Comparison of ENCODE assay signal across 21 cellular contexts in the genomic region with DNA sequence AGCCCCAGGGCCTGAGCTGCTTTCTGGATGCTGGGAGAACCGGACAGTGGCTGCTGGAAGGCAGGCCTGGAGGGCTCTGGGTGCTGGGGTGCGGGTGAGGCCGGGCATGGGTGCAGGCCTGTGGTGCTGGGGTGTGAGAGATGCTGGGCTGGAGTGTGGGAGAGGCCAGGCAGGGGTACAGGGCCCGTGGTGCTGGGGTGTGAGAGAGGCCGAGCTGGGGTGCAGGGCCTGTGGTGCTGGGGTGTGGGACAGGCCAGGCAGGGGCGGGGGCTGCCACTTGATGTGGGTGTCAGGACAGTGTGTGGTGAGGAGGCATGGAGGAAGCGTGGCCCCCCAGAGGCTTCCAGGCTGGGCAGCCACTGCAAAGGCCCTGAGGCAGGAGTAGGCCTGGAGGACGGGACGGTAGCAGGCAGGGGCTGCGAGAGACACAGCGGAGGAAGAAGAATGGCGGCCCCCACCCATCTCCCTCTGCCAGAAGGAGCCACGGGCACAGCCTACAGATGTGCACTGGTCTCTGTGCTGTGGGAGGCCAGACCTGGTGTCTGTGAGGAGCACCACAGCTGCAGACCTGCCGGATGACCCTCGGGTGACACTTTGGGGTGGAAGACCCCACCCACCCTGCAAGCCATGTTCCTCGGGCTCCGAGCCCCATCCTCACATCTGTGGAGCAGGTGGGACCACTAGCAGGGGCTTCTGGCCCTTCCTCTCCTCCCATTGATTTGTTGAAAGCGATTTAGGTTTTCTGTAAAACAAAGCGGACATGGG. TPM values are rescaled to one million over a fixed set of nuclear protein-coding genes. Genes with fewer than 3 reads are reported as not detected.
"Had no signal": no experiment of that assay in that cellular context is flagged by ENCODE, and none has a peak within 500 bp of the region (broad histone marks: within the 10 kb centered on the region; RNA-seq: fewer than 3 reads in every experiment).

No MANE protein-coding gene starts in this region.

- H3K4me1 ChIP-seq: gastroesophageal sphincter, SJCRH30 had no signal

- H3K27me3 ChIP-seq: SJCRH30 had no signal

- H3K27me3 Mint-ChIP-seq: activated B cell treated with CpG ODN at 0.5 μM for 24 hours; activated CD4-positive, alpha-beta T cell treated with anti-CD3 and anti-CD28 coated beads, Interleukin-2, amount 10 ng/mL, durations not matched to agents 24 days and 14 days; activated naive CD8-positive, alpha-beta T cell treated with anti-CD3 and anti-CD28 coated beads, Interleukin-2, amount 10 ng/mL, durations not matched to agents 7 days and 5 days; type B pancreatic cell had no signal

- H3K9me3 Mint-ChIP-seq: activated B cell treated with CpG ODN at 0.5 μM for 24 hours; activated CD4-positive, alpha-beta T cell treated with anti-CD3 and anti-CD28 coated beads, Interleukin-2, amount 10 ng/mL, durations not matched to agents 24 days and 14 days; activated naive CD8-positive, alpha-beta T cell treated with anti-CD3 and anti-CD28 coated beads, Interleukin-2, amount 10 ng/mL, durations not matched to agents 7 days and 5 days; dendritic cell treated with granulocyte-macrophage colony-stimulating factor and Interleukin-4, amounts not matched to agents 40 ng/mL and 50 ng/mL, for 4 days; effector memory CD8-positive, alpha-beta T cell; memory B cell; natural killer cell; type B pancreatic cell had no signal

- H3K4me3 Mint-ChIP-seq: activated B cell treated with CpG ODN at 0.5 μM for 24 hours; activated CD4-positive, alpha-beta T cell treated with anti-CD3 and anti-CD28 coated beads, Interleukin-2, amount 10 ng/mL, durations not matched to agents 24 days and 14 days; activated naive CD8-positive, alpha-beta T cell treated with anti-CD3 and anti-CD28 coated beads, Interleukin-2, amount 10 ng/mL, durations not matched to agents 7 days and 5 days; dendritic cell treated with granulocyte-macrophage colony-stimulating factor and Interleukin-4, amounts not matched to agents 40 ng/mL and 50 ng/mL, for 4 days; effector memory CD8-positive, alpha-beta T cell; memory B cell; natural killer cell; type B pancreatic cell had no signal

- H3K36me3 Mint-ChIP-seq: activated naive CD8-positive, alpha-beta T cell treated with anti-CD3 and anti-CD28 coated beads, Interleukin-2, amount 10 ng/mL, durations not matched to agents 7 days and 5 days; memory B cell; natural killer cell; type B pancreatic cell had no signal

- H3K36me3 ChIP-seq: gastroesophageal sphincter, prostate gland, SJCRH30, suprapubic skin had no signal

- H3K9me3 ChIP-seq: gastroesophageal sphincter, prostate gland, SJCRH30, suprapubic skin had no signal

- H3K4me1 Mint-ChIP-seq: activated B cell treated with CpG ODN at 0.5 μM for 24 hours; activated CD4-positive, alpha-beta T cell treated with anti-CD3 and anti-CD28 coated beads, Interleukin-2, amount 10 ng/mL, durations not matched to agents 24 days and 14 days; activated naive CD8-positive, alpha-beta T cell treated with anti-CD3 and anti-CD28 coated beads, Interleukin-2, amount 10 ng/mL, durations not matched to agents 7 days and 5 days; memory B cell; natural killer cell had no signal

- H3K4me3 ChIP-seq: gastroesophageal sphincter, prostate gland, SJCRH30, suprapubic skin had no signal

- H3K27ac Mint-ChIP-seq: activated B cell treated with CpG ODN at 0.5 μM for 24 hours; activated CD4-positive, alpha-beta T cell treated with anti-CD3 and anti-CD28 coated beads, Interleukin-2, amount 10 ng/mL, durations not matched to agents 24 days and 14 days; activated naive CD8-positive, alpha-beta T cell treated with anti-CD3 and anti-CD28 coated beads, Interleukin-2, amount 10 ng/mL, durations not matched to agents 7 days and 5 days; dendritic cell treated with granulocyte-macrophage colony-stimulating factor and Interleukin-4, amounts not matched to agents 40 ng/mL and 50 ng/mL, for 4 days; effector memory CD8-positive, alpha-beta T cell; memory B cell; natural killer cell; type B pancreatic cell had no signal

- ATAC-seq: effector memory CD8-positive, alpha-beta T cell; gastroesophageal sphincter; left lobe of liver had no signal

- DNase-seq: activated B cell treated with CpG ODN at 0.5 μM for 24 hours; activated CD4-positive, alpha-beta T cell treated with anti-CD3 and anti-CD28 coated beads, Interleukin-2, amount 10 ng/mL, durations not matched to agents 24 days and 14 days; activated CD8-positive, alpha-beta memory T cell treated with anti-CD3 and anti-CD28 coated beads, Interleukin-2, amount 50 U/mL, for 48 hours; activated naive CD8-positive, alpha-beta T cell treated with anti-CD3 and anti-CD28 coated beads, Interleukin-2, amount 10 ng/mL, durations not matched to agents 7 days and 5 days; anterior cingulate cortex; cerebellar nuclear complex; effector memory CD8-positive, alpha-beta T cell; erythroblast; natural killer cell; occipital lobe; SJCRH30; stimulated activated CD4-positive, alpha-beta T cell treated with anti-CD3 and anti-CD28 coated beads, Interleukin-12 subunit alpha, Interleukin-12 subunit beta, amount 100 ng/mL, for 4 hours; stimulated activated CD4-positive, alpha-beta T cell treated with anti-CD3 and anti-CD28 coated beads, Interleukin-2, amount 100 ng/mL, for 48 hours; stimulated activated naive CD4-positive, alpha-beta T cell had no signal

- H3K27ac ChIP-seq: gastroesophageal sphincter, prostate gland, SJCRH30, suprapubic skin had no signal

RNA-seq across cellular contexts. Expression of a gene that starts 9.3 kb away (rescaled TPM):
- total RNA-seq: natural killer cell, SJCRH30 had no signal
